ENCODE assay signal across 7 cellular contexts in the genomic region with DNA sequence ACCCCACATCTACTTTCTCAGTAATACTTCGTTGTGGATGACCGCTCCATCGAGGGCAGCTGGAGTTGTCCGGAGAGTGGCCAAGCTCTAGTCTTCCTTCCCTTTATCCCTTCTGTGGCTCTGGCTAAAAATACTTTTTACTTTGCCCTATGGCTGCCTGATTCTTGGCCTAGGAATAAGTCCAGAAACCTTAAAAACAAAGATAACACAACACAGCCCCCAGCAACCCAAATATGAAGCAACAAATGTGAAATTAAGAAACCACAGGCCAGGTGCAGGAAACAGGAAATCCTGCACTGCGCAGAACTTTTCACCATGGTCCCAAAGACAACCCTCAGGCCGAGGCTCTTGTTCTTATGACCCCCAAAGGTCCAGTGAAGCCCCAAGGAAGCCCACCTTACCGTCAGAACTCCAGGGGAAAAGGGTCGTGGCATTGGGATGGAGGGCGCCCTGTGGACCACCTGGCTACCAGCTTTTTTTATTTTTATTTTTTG. TPM values are rescaled to one million over a fixed set of nuclear protein-coding genes. Genes with fewer than 3 reads are reported as not detected.
A peak's percentile ranks its signal among the peaks of the same experiment; 100 is the strongest.
DNase-seq lines count a peak whose midpoint lies in the region; ATAC-seq lines count a peak whose summit lies in the region.

No MANE protein-coding gene starts in this region.

- no peaks in the 10 kb centered on the region for H3K27me3 Mint-ChIP-seq in activated T-helper 17 cell treated with anti-CD3 and anti-CD28 coated beads, Interleukin-2, amount 50 U/mL, for 72 hours

- H3K9me3 Mint-ChIP-seq in activated T-helper 17 cell treated with anti-CD3 and anti-CD28 coated beads, Interleukin-2, amount 50 U/mL, for 72 hours: no peaks in the 10 kb centered on the region

- H3K4me3 Mint-ChIP-seq in activated T-helper 17 cell treated with anti-CD3 and anti-CD28 coated beads, Interleukin-2, amount 50 U/mL, for 72 hours: peak overlapping the region; percentile 76

- ATAC-seq in GM19395 (IDR thresholded peaks at IDR 0.05; ENCODE audit: unreplicated experiment): peak; percentile 50
- ATAC-seq in HG03442 (IDR thresholded peaks at IDR 0.05; ENCODE audit: unreplicated experiment): peak; percentile 34
- ATAC-seq in activated T-helper 17 cell treated with anti-CD3 and anti-CD28 coated beads, Interleukin-2, amount 50 U/mL, for 72 hours (replicated peaks): no peak

- peaks cover 8% of the 10 kb centered on the region for H3K36me3 Mint-ChIP-seq in activated T-helper 17 cell treated with anti-CD3 and anti-CD28 coated beads, Interleukin-2, amount 50 U/mL, for 72 hours (ENCODE audit: low read depth)

- H3K4me1 Mint-ChIP-seq in activated T-helper 17 cell treated with anti-CD3 and anti-CD28 coated beads, Interleukin-2, amount 50 U/mL, for 72 hours: peaks cover 46% of the 10 kb centered on the region

- peak overlapping the region; percentile 87 for H3K27ac Mint-ChIP-seq in activated T-helper 17 cell treated with anti-CD3 and anti-CD28 coated beads, Interleukin-2, amount 50 U/mL, for 72 hours

- DNase-seq in posterior vena cava (ENCODE audit: low spot score) (peak; percentile 17), cerebellum (ENCODE audit: low spot score) (no peak), DMS153 treated with DMSO at 0.1 percent for 48 hours (lab: John Stamatoyannopoulos, UW; ENCODE audit: unreplicated experiment) (no peak), kidney glomerular epithelial cell (lab: John Stamatoyannopoulos, UW) (no peak)

- intact Hi-C loops in posterior vena cava (cut with DNase I): no loop called here

RNA-seq across cellular contexts. Expression of a gene that starts 26.0 kb away (rescaled TPM):
- total RNA-seq in activated T-helper 17 cell treated with anti-CD3 and anti-CD28 coated beads, Interleukin-2, amount 50 U/mL, for 72 hours: 1 to 10 TPM; 5.7 to 6.6 TPM
- 10 to 100 TPM; 23.6 to 37.2 TPM for total RNA-seq in posterior vena cava
- total RNA-seq in cerebellum: 26.6 TPM

RNA-seq across cellular contexts. Expression of a gene that starts 28.5 kb away (rescaled TPM):
- 100 to 1,000 TPM; 117 to 155 TPM for total RNA-seq in activated T-helper 17 cell treated with anti-CD3 and anti-CD28 coated beads, Interleukin-2, amount 50 U/mL, for 72 hours
- total RNA-seq in posterior vena cava (10 to 100 TPM; 22.0 to 25.4 TPM), cerebellum (45.0 TPM)

RNA-seq across cellular contexts. Expression of a gene that starts 42.3 kb away (rescaled TPM):
- 10 to 100 TPM; 15.8 to 15.9 TPM for total RNA-seq in activated T-helper 17 cell treated with anti-CD3 and anti-CD28 coated beads, Interleukin-2, amount 50 U/mL, for 72 hours
- total RNA-seq in posterior vena cava (1 to 10 TPM; 2.1 to 3.1 TPM), cerebellum (7.6 TPM)

RNA-seq across cellular contexts. Expression of a gene that starts 55.4 kb away (rescaled TPM):
- total RNA-seq in activated T-helper 17 cell treated with anti-CD3 and anti-CD28 coated beads, Interleukin-2, amount 50 U/mL, for 72 hours: 1 to 10 TPM in 1 of 2 donors, under 1 TPM in 1; 0.78 to 1.3 TPM
- total RNA-seq in posterior vena cava (under 1 TPM in 1 of 2 donors, not detected in 1; 0.38 TPM), cerebellum (not detected)
